In the genomic region with DNA sequence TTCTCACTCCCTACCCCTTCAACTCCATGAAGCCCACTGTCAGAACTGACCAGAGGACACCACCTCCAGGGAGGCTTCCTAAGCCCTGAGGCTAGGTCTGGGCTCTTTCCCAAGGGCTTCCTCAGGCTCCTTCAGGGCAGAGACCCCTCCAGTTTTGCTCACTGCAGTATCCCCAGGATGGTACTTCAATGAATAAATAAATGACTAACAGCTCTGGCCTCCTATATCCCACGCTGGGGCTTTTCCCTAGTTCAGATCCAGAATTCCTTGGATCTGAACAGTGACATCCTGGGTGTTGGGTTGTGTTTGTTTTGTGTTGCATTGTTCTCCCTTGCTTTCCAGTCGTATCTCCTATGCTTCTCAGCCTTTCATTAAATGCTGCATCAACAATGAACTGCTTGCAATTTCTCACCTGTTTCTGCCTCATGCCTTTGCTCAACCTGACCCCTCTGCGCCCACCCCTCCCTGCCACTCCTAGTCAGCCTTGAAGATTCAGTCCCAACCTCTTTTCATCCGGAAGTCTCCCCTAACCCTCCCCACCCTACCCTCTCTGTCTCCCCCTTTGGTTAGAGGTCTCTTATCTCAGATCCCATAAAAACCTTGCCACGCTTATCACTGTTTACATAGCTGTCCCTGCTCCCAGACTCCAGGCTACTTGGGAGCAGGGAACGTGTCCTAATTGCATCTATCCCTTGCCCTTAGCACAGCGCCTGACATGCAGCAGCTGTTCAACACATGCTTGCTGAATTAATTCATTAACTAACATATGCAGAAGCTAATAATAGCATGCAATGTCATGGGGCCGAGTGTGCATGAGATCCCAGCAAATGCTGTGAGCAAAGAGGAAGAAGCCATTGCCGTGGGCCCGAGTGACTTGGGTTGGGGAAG, we compare ENCODE assay signal across 1 cellular context.
A peak's percentile ranks its signal among the peaks of the same experiment; 100 is the strongest.
TF ChIP-seq lines count a peak whose summit lies in the region.

No MANE protein-coding gene starts in this region.

TF ChIP-seq in SK-N-SH treated with all-trans-retinoic acid at 6 μM for 48 hours, 23 proteins besides CTCF, POLR2A, EP300 and RAD21 (continued from another document):
- TF ChIP-seq, protein P1, sequence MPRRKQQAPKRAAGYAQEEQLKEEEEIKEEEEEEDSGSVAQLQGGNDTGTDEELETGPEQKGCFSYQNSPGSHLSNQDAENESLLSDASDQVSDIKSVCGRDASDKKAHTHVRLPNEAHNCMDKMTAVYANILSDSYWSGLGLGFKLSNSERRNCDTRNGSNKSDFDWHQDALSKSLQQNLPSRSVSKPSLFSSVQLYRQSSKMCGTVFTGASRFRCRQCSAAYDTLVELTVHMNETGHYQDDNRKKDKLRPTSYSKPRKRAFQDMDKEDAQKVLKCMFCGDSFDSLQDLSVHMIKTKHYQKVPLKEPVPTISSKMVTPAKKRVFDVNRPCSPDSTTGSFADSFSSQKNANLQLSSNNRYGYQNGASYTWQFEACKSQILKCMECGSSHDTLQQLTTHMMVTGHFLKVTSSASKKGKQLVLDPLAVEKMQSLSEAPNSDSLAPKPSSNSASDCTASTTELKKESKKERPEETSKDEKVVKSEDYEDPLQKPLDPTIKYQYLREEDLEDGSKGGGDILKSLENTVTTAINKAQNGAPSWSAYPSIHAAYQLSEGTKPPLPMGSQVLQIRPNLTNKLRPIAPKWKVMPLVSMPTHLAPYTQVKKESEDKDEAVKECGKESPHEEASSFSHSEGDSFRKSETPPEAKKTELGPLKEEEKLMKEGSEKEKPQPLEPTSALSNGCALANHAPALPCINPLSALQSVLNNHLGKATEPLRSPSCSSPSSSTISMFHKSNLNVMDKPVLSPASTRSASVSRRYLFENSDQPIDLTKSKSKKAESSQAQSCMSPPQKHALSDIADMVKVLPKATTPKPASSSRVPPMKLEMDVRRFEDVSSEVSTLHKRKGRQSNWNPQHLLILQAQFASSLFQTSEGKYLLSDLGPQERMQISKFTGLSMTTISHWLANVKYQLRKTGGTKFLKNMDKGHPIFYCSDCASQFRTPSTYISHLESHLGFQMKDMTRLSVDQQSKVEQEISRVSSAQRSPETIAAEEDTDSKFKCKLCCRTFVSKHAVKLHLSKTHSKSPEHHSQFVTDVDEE (CRISPR knock-in tag; IDR thresholded peaks at IDR 0.05): peak; percentile 78; the same call in 1 of the 2 replicates
TF ChIP-seq in SK-N-SH treated with all-trans-retinoic acid at 6 μM for 48 hours: peak in this region for 6.
